16 cellular contexts compared by ENCODE assay signal in genomic region chr14:96559571-96559970, GRCh38. TPM values are rescaled to one million over a fixed set of nuclear protein-coding genes. Genes with fewer than 3 reads are reported as not detected.
DNase-seq lines count a peak whose midpoint lies in the region; ATAC-seq, FAIRE-seq and TF ChIP-seq lines count a peak whose summit lies in the region.
"Had no signal": no experiment of that assay in that cellular context is flagged by ENCODE, and none has a peak within 500 bp of the region (broad histone marks: within the 10 kb centered on the region; RNA-seq: fewer than 3 reads in every experiment).

No MANE protein-coding gene starts in this region.

- H3K4me1 Mint-ChIP-seq in activated T-cell treated with anti-CD3 and anti-CD28 coated beads, Interleukin-2, amount 50 U/mL, for 72 hours (ENCODE audit: low read depth), result peaks cover under 1% of the 10 kb centered on the region
- H3K4me1 Mint-ChIP-seq: GM23338 had no signal

- no peaks in the 10 kb centered on the region for H3K9me3 ChIP-seq in pancreas

- ATAC-seq in pancreas, result no peak
- no peak for ATAC-seq in GM21619 (IDR thresholded peaks at IDR 0.05; ENCODE audit: unreplicated experiment)
- ATAC-seq in activated T-cell treated with anti-CD3 and anti-CD28 coated beads, Interleukin-2, amount 50 U/mL, for 72 hours (replicated peaks in 1 of 2), result no peak
- ATAC-seq in HG03095 (IDR thresholded peaks at IDR 0.05; ENCODE audit: unreplicated experiment), result no peak
- ATAC-seq: GM23338, HCT116, PC-3 had no signal

- H3K36me3 Mint-ChIP-seq in activated T-cell treated with anti-CD3 and anti-CD28 coated beads, Interleukin-2, amount 50 U/mL, for 72 hours (ENCODE audit: insufficient read depth in 2 of 2), result peaks cover 6 to 34% of the 10 kb centered on the region in 2 donors

- peak; percentile 59 for FAIRE-seq in pancreas (lab: Jason Lieb, UNC)
- FAIRE-seq: GM18507 had no signal

- H3K4me3 ChIP-seq in HL-60 (replicated peaks; ENCODE audit: insufficient read depth, low read length), result no peak overlapping the region
- no peak overlapping the region for H3K4me3 ChIP-seq in pancreas
- H3K4me3 ChIP-seq: GM23338 had no signal

- H3K27me3 Mint-ChIP-seq in activated T-cell treated with anti-CD3 and anti-CD28 coated beads, Interleukin-2, amount 50 U/mL, for 72 hours (ENCODE audit: low read depth), result no peaks in the 10 kb centered on the region

- TF ChIP-seq CTCF in HL-60 (IDR thresholded peaks at IDR 0.05; ENCODE audit: insufficient read depth, low read length) (no peak), pancreas (IDR thresholded peaks at IDR 0.05) (no peak)

- intact Hi-C loops in pancreas (cut with DNase I), result no loop called here

- H3K4me3 Mint-ChIP-seq in activated T-cell treated with anti-CD3 and anti-CD28 coated beads, Interleukin-2, amount 50 U/mL, for 72 hours, result no peak overlapping the region
- H3K4me3 Mint-ChIP-seq: GM23338 had no signal

- H3K27ac ChIP-seq in HL-60 (replicated peaks) (peak overlapping the region; percentile 73), pancreas (no peak overlapping the region)
- H3K27ac ChIP-seq: RWPE1 had no signal

- H3K4me1 ChIP-seq in pancreas, result peaks cover 0 to 2% (median 0%) of the 10 kb centered on the region in 3 donors

- H3K27me3 ChIP-seq in HL-60 (ENCODE audit: insufficient read depth, poor library complexity, severe bottlenecking), result no peaks in the 10 kb centered on the region
- H3K27me3 ChIP-seq in pancreas, result no peaks in the 10 kb centered on the region

- peaks cover 0 to 23% (median 21%) of the 10 kb centered on the region in 3 donors for H3K36me3 ChIP-seq in pancreas

- H3K27ac Mint-ChIP-seq in activated T-cell treated with anti-CD3 and anti-CD28 coated beads, Interleukin-2, amount 50 U/mL, for 72 hours, result no peak overlapping the region

- whole genome bisulfite sequencing in pancreas, 2 donors, result 84 to 89% methylated on average over 1 of the region's 1 CpG

- H3K9me3 Mint-ChIP-seq in activated T-cell treated with anti-CD3 and anti-CD28 coated beads, Interleukin-2, amount 50 U/mL, for 72 hours, result no peaks in the 10 kb centered on the region
- H3K9me3 Mint-ChIP-seq: GM23338 had no signal

- no peak for DNase-seq in HL-60 (ENCODE audit: low read depth in 1 of 2, low spot score in 1 of 2)
- peak; percentile 41 for DNase-seq in OCI-M1 (lab: John Stamatoyannopoulos, UW)
- peak; percentile 68 to 70 for DNase-seq in dermis microvascular lymphatic vessel endothelial cell (ENCODE audit: low read depth in 2 of 2)
- DNase-seq in pancreas, result no peak
- no peak for DNase-seq in activated T-cell treated with anti-CD3 and anti-CD28 coated beads, Interleukin-2, amount 50 U/mL, for 72 hours
- DNase-seq: NCI-H1092 treated with DMSO at 0.1 percent for 48 hours, NCI-H1694, NCI-H2107, NCI-H69, PC-3 had no signal

RNA-seq across cellular contexts. Expression of gene PAPOLA, which starts 57.4 kb away (rescaled TPM):
- 79.2 and 100 TPM in 2 replicates for total RNA-seq in dermis microvascular lymphatic vessel endothelial cell
- total RNA-seq in pancreas, result 100 to 1,000 TPM in 1 of 6 donors, 10 to 100 TPM in 5; 67.8 to 130 (median 85.2) TPM
- polyA plus RNA-seq in pancreas, result 10 to 100 TPM; 47.6 to 57.4 TPM
- total RNA-seq in activated T-cell treated with anti-CD3 and anti-CD28 coated beads, Interleukin-2, amount 50 U/mL, for 72 hours, result 100 to 1,000 TPM; 124 to 143 TPM

Comparison
In these comparisons a context has a peak if more than half of its experiments do, and no peak if none do; other contexts are left out.
1. DNase-seq: peak in OCI-M1 (single experiment) and dermis microvascular lymphatic vessel endothelial cell (2 of 2); none in HL-60 (0 of 2), pancreas (0 of 6) and activated T-cell treated with anti-CD3 and anti-CD28 coated beads, Interleukin-2, amount 50 U/mL, for 72 hours (0 of 2).